In genomic region chr3:171932153-171932567, GRCh38 we compare ENCODE assay signal across 1 cellular context.
A peak's percentile ranks its signal among the peaks of the same experiment; 100 is the strongest.
TF ChIP-seq lines count a peak whose summit lies in the region.

No MANE protein-coding gene starts in this region.

TF ChIP-seq in HepG2, 621 proteins besides CTCF, POLR2A, EP300 and RAD21 (continued from another document and continues in another):
- TF ChIP-seq THAP9 (CRISPR knock-in tag; IDR thresholded peaks at IDR 0.05; ENCODE audit: borderline replicate concordance) = no peak
- TF ChIP-seq SOX6 (IDR thresholded peaks at IDR 0.05) = no peak
- TF ChIP-seq SOX6 (CRISPR knock-in tag; IDR thresholded peaks at IDR 0.05) = peak; percentile 43
- TF ChIP-seq MXI1 (IDR thresholded peaks at IDR 0.05; ENCODE audit: borderline replicate concordance, low read depth, low read length) = no peak
- TF ChIP-seq CEBPG (CRISPR knock-in tag; IDR thresholded peaks at IDR 0.05) = no peak
- no peak for TF ChIP-seq ZNF350 (CRISPR knock-in tag; IDR thresholded peaks at IDR 0.05; ENCODE audit: borderline replicate concordance, low read depth)
- TF ChIP-seq GFI1 (CRISPR knock-in tag; IDR thresholded peaks at IDR 0.05; ENCODE audit: borderline replicate concordance) = no peak
- TF ChIP-seq TGIF2 (CRISPR knock-in tag; IDR thresholded peaks at IDR 0.05) = no peak
- 0 out of 2 replicates have a peak, but pooled peaks have one; percentile 32 for TF ChIP-seq MYC (CRISPR knock-in tag; IDR thresholded peaks at IDR 0.05; ENCODE audit: borderline replicate concordance)
- TF ChIP-seq SP4 (CRISPR knock-in tag; IDR thresholded peaks at IDR 0.05) = no peak
- no peak for TF ChIP-seq ZNF407 (CRISPR knock-in tag; IDR thresholded peaks at IDR 0.05; ENCODE audit: not compliant biosample characterization)
- TF ChIP-seq ZNF501 (CRISPR knock-in tag; IDR thresholded peaks at IDR 0.05) = peak; percentile 50; the same call in 1 of the 2 replicates
- no peak for TF ChIP-seq TSC22D2 (CRISPR knock-in tag; IDR thresholded peaks at IDR 0.05; ENCODE audit: borderline replicate concordance)
- TF ChIP-seq SRY (CRISPR knock-in tag; IDR thresholded peaks at IDR 0.05) = no peak
- no peak for TF ChIP-seq ZNF235 (CRISPR knock-in tag; IDR thresholded peaks at IDR 0.05; ENCODE audit: borderline replicate concordance)
- TF ChIP-seq ZNF775 (CRISPR knock-in tag; IDR thresholded peaks at IDR 0.05; ENCODE audit: borderline replicate concordance) = no peak
- TF ChIP-seq ZC3H13 (CRISPR knock-in tag; IDR thresholded peaks at IDR 0.05) = no peak
- TF ChIP-seq ZNF639 (CRISPR knock-in tag; conservative IDR thresholded peaks at IDR 0.05) = no peak
- TF ChIP-seq RXRA (CRISPR knock-in tag; IDR thresholded peaks at IDR 0.05) = no peak
- TF ChIP-seq ZNF549 (CRISPR knock-in tag; IDR thresholded peaks at IDR 0.05) = no peak
- TF ChIP-seq ZSCAN31 (CRISPR knock-in tag; IDR thresholded peaks at IDR 0.05; ENCODE audit: low read depth) = no peak
- no peak for TF ChIP-seq MAFG (CRISPR knock-in tag; IDR thresholded peaks at IDR 0.05)
- TF ChIP-seq TOPORS (CRISPR knock-in tag; IDR thresholded peaks at IDR 0.05) = no peak
- no peak for TF ChIP-seq ZNF138 (CRISPR knock-in tag; IDR thresholded peaks at IDR 0.05; ENCODE audit: low read depth)
- peak; percentile 83; the same call in 1 of the 2 replicates for TF ChIP-seq POGK (CRISPR knock-in tag; conservative IDR thresholded peaks at IDR 0.05)
- TF ChIP-seq RBM22 (optimal IDR thresholded peaks at IDR 0.05; ENCODE audit: low read length) = no peak
- no peak for TF ChIP-seq GMEB1 (CRISPR knock-in tag; IDR thresholded peaks at IDR 0.05; ENCODE audit: borderline replicate concordance)
- TF ChIP-seq IRF1 (CRISPR knock-in tag; IDR thresholded peaks at IDR 0.05; ENCODE audit: low read depth) = no peak
- no peak for TF ChIP-seq FOXA1 (IDR thresholded peaks at IDR 0.05)
- no peak for TF ChIP-seq FOXA1 (CRISPR knock-in tag; IDR thresholded peaks at IDR 0.05)
- 0 out of 2 replicates have a peak, but pooled peaks have one; percentile 51 for TF ChIP-seq MIXL1 (CRISPR knock-in tag; IDR thresholded peaks at IDR 0.05)
- TF ChIP-seq NPAS2 (CRISPR knock-in tag; IDR thresholded peaks at IDR 0.05; ENCODE audit: borderline replicate concordance) = no peak
- TF ChIP-seq ZNF446 (CRISPR knock-in tag; IDR thresholded peaks at IDR 0.05) = no peak
- no peak for TF ChIP-seq ELF3 (CRISPR knock-in tag; IDR thresholded peaks at IDR 0.05)
- TF ChIP-seq GATAD2A (CRISPR knock-in tag; IDR thresholded peaks at IDR 0.05) = peak; percentile 46; the same call in 1 of the 2 replicates
- peak; percentile 33; the same call in 1 of the 2 replicates for TF ChIP-seq ZBTB7A (CRISPR knock-in tag; IDR thresholded peaks at IDR 0.05)
- peak; percentile 20; the same call in 1 of the 2 replicates for TF ChIP-seq PITX1 (CRISPR knock-in tag; IDR thresholded peaks at IDR 0.05)
- TF ChIP-seq KDM5A (IDR thresholded peaks at IDR 0.05; ENCODE audit: borderline replicate concordance, low read length) = no peak
- no peak for TF ChIP-seq GZF1 (CRISPR knock-in tag; IDR thresholded peaks at IDR 0.05)
- TF ChIP-seq ZNF367 (CRISPR knock-in tag; IDR thresholded peaks at IDR 0.05; ENCODE audit: borderline replicate concordance) = no peak
- no peak for TF ChIP-seq ZNF329 (CRISPR knock-in tag; IDR thresholded peaks at IDR 0.05; ENCODE audit: low read depth)
- peak; percentile 41; the same call in 1 of the 2 replicates for TF ChIP-seq HOXA3 (CRISPR knock-in tag; IDR thresholded peaks at IDR 0.05)
- peak; percentile 23; the same call in 1 of the 2 replicates for TF ChIP-seq ZNF362 (CRISPR knock-in tag; IDR thresholded peaks at IDR 0.05; ENCODE audit: borderline replicate concordance)
- TF ChIP-seq MXD1 (CRISPR knock-in tag; IDR thresholded peaks at IDR 0.05) = no peak
- no peak for TF ChIP-seq PHF8 (CRISPR knock-in tag; IDR thresholded peaks at IDR 0.05)
- TF ChIP-seq ZSCAN5A (CRISPR knock-in tag; IDR thresholded peaks at IDR 0.05; ENCODE audit: borderline replicate concordance) = no peak
- no peak; the same call in 1 of the 2 replicates for TF ChIP-seq ZFY (CRISPR knock-in tag; IDR thresholded peaks at IDR 0.05)
- no peak for TF ChIP-seq ZNF550 (CRISPR knock-in tag; IDR thresholded peaks at IDR 0.05; ENCODE audit: borderline replicate concordance)
- no peak for TF ChIP-seq ESRRA (CRISPR knock-in tag; IDR thresholded peaks at IDR 0.05; ENCODE audit: low read depth)
